In the genomic region with DNA sequence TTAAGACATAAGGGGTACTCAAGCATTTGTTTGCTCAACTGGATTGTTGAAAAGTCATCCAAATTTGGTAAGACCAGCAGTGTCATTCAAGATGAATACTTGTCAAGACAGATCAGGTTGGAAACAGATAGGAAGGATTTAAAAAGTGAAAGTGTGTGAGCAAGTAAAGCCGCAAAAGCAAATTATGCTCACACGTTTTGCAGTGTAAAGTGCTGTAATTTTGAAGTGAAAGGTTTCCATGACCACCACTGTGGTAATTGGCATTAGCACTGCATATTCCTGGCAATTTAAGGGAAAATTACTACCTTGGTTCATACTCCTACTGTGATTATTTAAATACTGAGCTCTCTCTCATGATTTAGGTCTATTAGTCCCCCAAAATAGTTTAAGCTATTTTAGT, we compare ENCODE assay signal across 14 cellular contexts.
"Had no signal": no experiment of that assay in that cellular context is flagged by ENCODE, and none has a peak within 500 bp of the region (broad histone marks: within the 10 kb centered on the region; RNA-seq: fewer than 3 reads in every experiment).

No MANE protein-coding gene starts in this region.

- ATAC-seq: heart left ventricle, left colon, upper lobe of right lung had no signal

- H3K36me3 Mint-ChIP-seq: activated naive CD4-positive, alpha-beta T cell treated with anti-CD3 and anti-CD28 coated beads, Interleukin-2, amount 10 ng/mL, durations not matched to agents 7 days and 5 days had no signal

- H3K27me3 Mint-ChIP-seq: activated naive CD4-positive, alpha-beta T cell treated with anti-CD3 and anti-CD28 coated beads, Interleukin-2, amount 10 ng/mL, durations not matched to agents 7 days and 5 days; dendritic cell treated with granulocyte-macrophage colony-stimulating factor and Interleukin-4, amounts not matched to agents 40 ng/mL and 50 ng/mL, for 4 days had no signal

- H3K4me1 Mint-ChIP-seq: activated naive CD4-positive, alpha-beta T cell treated with anti-CD3 and anti-CD28 coated beads, Interleukin-2, amount 10 ng/mL, durations not matched to agents 7 days and 5 days had no signal

- H3K9me3 Mint-ChIP-seq: activated naive CD4-positive, alpha-beta T cell treated with anti-CD3 and anti-CD28 coated beads, Interleukin-2, amount 10 ng/mL, durations not matched to agents 7 days and 5 days; endodermal cell had no signal

- H3K27ac Mint-ChIP-seq: activated naive CD4-positive, alpha-beta T cell treated with anti-CD3 and anti-CD28 coated beads, Interleukin-2, amount 10 ng/mL, durations not matched to agents 7 days and 5 days; dendritic cell treated with granulocyte-macrophage colony-stimulating factor and Interleukin-4, amounts not matched to agents 40 ng/mL and 50 ng/mL, for 4 days; endodermal cell had no signal

- DNase-seq: activated CD4-positive, alpha-beta T cell treated with anti-CD3 and anti-CD28 coated beads for 1 hour; activated CD4-positive, alpha-beta T cell treated with anti-CD3 and anti-CD28 coated beads, Interleukin-2, amount 50 U/mL, for 4 hours; activated naive CD4-positive, alpha-beta T cell treated with anti-CD3 and anti-CD28 coated beads, Interleukin-2, amount 10 ng/mL, durations not matched to agents 7 days and 5 days; endodermal cell; heart left ventricle; left colon; midbrain; stimulated activated CD4-positive, alpha-beta T cell treated with anti-CD3 and anti-CD28 coated beads, Interleukin-12 subunit alpha, Interleukin-12 subunit beta, amount 100 ng/mL, for 4 hours; stimulated activated CD4-positive, alpha-beta T cell treated with anti-CD3 and anti-CD28 coated beads, Interleukin-2, amount 100 ng/mL, for 24 hours; stomach; T1000; testis; upper lobe of right lung had no signal

- H3K4me3 Mint-ChIP-seq: activated naive CD4-positive, alpha-beta T cell treated with anti-CD3 and anti-CD28 coated beads, Interleukin-2, amount 10 ng/mL, durations not matched to agents 7 days and 5 days; dendritic cell treated with granulocyte-macrophage colony-stimulating factor and Interleukin-4, amounts not matched to agents 40 ng/mL and 50 ng/mL, for 4 days; endodermal cell had no signal
